ENCODE assay signal across 11 cellular contexts in the genomic region with DNA sequence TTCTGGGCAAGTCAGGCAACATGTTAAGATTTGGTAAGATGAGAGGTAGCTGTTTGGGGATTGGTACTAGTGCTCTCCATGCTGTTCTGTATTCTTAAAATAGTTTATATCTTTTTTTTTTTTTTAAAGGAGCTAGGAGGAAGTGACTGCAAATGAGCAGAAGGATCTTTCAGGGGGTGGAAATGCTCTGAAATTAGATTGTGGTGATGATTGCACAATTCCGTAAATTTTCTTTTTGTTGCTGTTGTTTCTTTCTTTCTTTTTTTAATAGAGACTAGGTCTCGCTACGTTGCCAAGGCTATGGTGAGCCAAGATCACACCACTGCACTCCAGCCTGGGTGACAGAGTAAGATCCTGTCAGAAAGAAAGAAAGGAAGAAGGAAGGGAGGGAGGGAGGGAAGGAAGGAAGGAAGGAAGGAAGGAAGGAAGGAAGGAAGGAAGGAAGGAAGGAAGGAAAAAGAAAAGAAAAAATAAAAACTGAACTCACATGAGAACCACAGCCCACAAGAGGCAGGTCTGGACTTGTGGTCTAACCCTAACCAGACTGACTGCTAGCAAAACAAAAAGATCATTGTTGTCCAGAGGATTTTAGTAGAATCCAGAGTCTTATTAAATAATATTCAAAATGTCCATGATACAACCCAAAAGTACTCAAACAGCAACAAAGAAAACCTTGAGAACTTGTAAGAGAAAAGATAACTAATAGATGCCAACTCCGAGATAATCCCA. TPM values are rescaled to one million over a fixed set of nuclear protein-coding genes. Genes with fewer than 3 reads are reported as not detected.
DNase-seq lines count a peak whose midpoint lies in the region; ATAC-seq and TF ChIP-seq lines count a peak whose summit lies in the region.
"Had no signal": no experiment of that assay in that cellular context is flagged by ENCODE, and none has a peak within 500 bp of the region (broad histone marks: within the 10 kb centered on the region; RNA-seq: fewer than 3 reads in every experiment).

No MANE protein-coding gene starts in this region.

- POLR2A ChIA-PET in A673 (lab: Charles Lee; ENCODE audit: low non-redundant PET) = interaction anchor here (0.6 to 0.7 kb wide), 3 partner anchors 12 to 586 kb away, joined by 3 to 10 read pairs (median 4); a partner anchor contains a TSS

- CTCF ChIA-PET in A673 (lab: Charles Lee) = no interaction called here

- intact Hi-C loops in A673 (cut with micrococcal nuclease; ENCODE audit: unreplicated experiment) = no loop called here
- intact Hi-C loops in activated T-helper 2 cell treated with anti-CD3 and anti-CD28 coated beads, Interferon-gamma antibody, Interleukin-2, Interleukin-4, amounts not matched to agents 10 μg/mL and 5 μg/mL and 100 μg/mL, durations not matched to agents 14 hours and 24 hours and 36 hours (cut with micrococcal nuclease) = no loop called here

- no peaks in the 10 kb centered on the region for H3K27me3 Mint-ChIP-seq in activated T-helper 2 cell treated with anti-CD3 and anti-CD28 coated beads, Interferon-gamma antibody, Interleukin-2, Interleukin-4, amounts not matched to agents 10 μg/mL and 5 μg/mL and 100 μg/mL, durations not matched to agents 14 hours and 24 hours and 36 hours (ENCODE audit: low read depth)
- peaks cover 6 to 15% (median 12%) of the 10 kb centered on the region in 3 donors for H3K27me3 Mint-ChIP-seq in immature natural killer cell (ENCODE audit: low read depth in 3 of 3)

- in situ Hi-C loops in KBM-7 (cut with MboI; ENCODE audit: low pct_unique_long_range_greater_than_20kb, low sequenced_read_pairs) = no loop called here

- peak overlapping the region; percentile 50 for H3K4me3 Mint-ChIP-seq in activated T-helper 2 cell treated with anti-CD3 and anti-CD28 coated beads, Interferon-gamma antibody, Interleukin-2, Interleukin-4, amounts not matched to agents 10 μg/mL and 5 μg/mL and 100 μg/mL, durations not matched to agents 14 hours and 24 hours and 36 hours (ENCODE audit: low read depth)
- peak overlapping the region; percentile 67 to 91 (median 87) for H3K4me3 Mint-ChIP-seq in immature natural killer cell
- H3K4me3 Mint-ChIP-seq: brain had no signal

- ATAC-seq in HG02798 (IDR thresholded peaks at IDR 0.05; ENCODE audit: poor library complexity, unreplicated experiment) = no peak

- H3K36me3 Mint-ChIP-seq in activated T-helper 2 cell treated with anti-CD3 and anti-CD28 coated beads, Interferon-gamma antibody, Interleukin-2, Interleukin-4, amounts not matched to agents 10 μg/mL and 5 μg/mL and 100 μg/mL, durations not matched to agents 14 hours and 24 hours and 36 hours (ENCODE audit: low read depth) = peaks cover 5% of the 10 kb centered on the region
- H3K36me3 Mint-ChIP-seq in immature natural killer cell = peaks cover 0 to 4% (median 0%) of the 10 kb centered on the region in 3 donors
- H3K36me3 Mint-ChIP-seq: brain had no signal

- H3K4me1 ChIP-seq in A673 (ENCODE audit: insufficient read depth, low read length, poor library complexity, severe bottlenecking) = peaks cover 81% of the 10 kb centered on the region

- H3K4me1 Mint-ChIP-seq in activated T-helper 2 cell treated with anti-CD3 and anti-CD28 coated beads, Interferon-gamma antibody, Interleukin-2, Interleukin-4, amounts not matched to agents 10 μg/mL and 5 μg/mL and 100 μg/mL, durations not matched to agents 14 hours and 24 hours and 36 hours (ENCODE audit: low read depth) = peaks cover 70% of the 10 kb centered on the region
- peaks cover 90 to 96% of the 10 kb centered on the region in 2 donors for H3K4me1 Mint-ChIP-seq in immature natural killer cell

- no peaks in the 10 kb centered on the region for H3K9me3 ChIP-seq in A673 (ENCODE audit: low read depth, low read length, poor library complexity, severe bottlenecking)

- H3K27ac ChIP-seq in A673 (ENCODE audit: low read depth, low read length, poor library complexity, severe bottlenecking) = peak overlapping the region; percentile 100

- H3K9me3 Mint-ChIP-seq in activated T-helper 2 cell treated with anti-CD3 and anti-CD28 coated beads, Interferon-gamma antibody, Interleukin-2, Interleukin-4, amounts not matched to agents 10 μg/mL and 5 μg/mL and 100 μg/mL, durations not matched to agents 14 hours and 24 hours and 36 hours = no peaks in the 10 kb centered on the region
- H3K9me3 Mint-ChIP-seq in immature natural killer cell = no peaks in the 10 kb centered on the region

- no peaks in the 10 kb centered on the region for H3K36me3 ChIP-seq in A673 (ENCODE audit: insufficient read depth, low read length, poor library complexity, severe bottlenecking)

- H3K27ac Mint-ChIP-seq in activated T-helper 2 cell treated with anti-CD3 and anti-CD28 coated beads, Interferon-gamma antibody, Interleukin-2, Interleukin-4, amounts not matched to agents 10 μg/mL and 5 μg/mL and 100 μg/mL, durations not matched to agents 14 hours and 24 hours and 36 hours = peak overlapping the region; percentile 83
- peak overlapping the region; percentile 86 to 97 (median 94) for H3K27ac Mint-ChIP-seq in immature natural killer cell
- H3K27ac Mint-ChIP-seq: brain had no signal

- H3K4me3 ChIP-seq in A673 (ENCODE audit: low read depth, low read length, poor library complexity, severe bottlenecking) = peak overlapping the region; percentile 24

- DNase-seq in A673 (ENCODE audit: low spot score) (peak; percentile 97), KBM-7 (peak; percentile 90), immature natural killer cell (peak; percentile 40 to 48 (median 46)), inferior parietal cortex (ENCODE audit: extremely low spot score) (no peak), NCI-H446 (lab: John Stamatoyannopoulos, UW) (no peak)
- no peak for DNase-seq in activated T-helper 2 cell treated with anti-CD3 and anti-CD28 coated beads, Interferon-gamma antibody, Interleukin-2, Interleukin-4, amounts not matched to agents 10 μg/mL and 5 μg/mL and 100 μg/mL, durations not matched to agents 14 hours and 24 hours and 36 hours (ENCODE audit: low spot score)
- no peak for DNase-seq in stimulated activated CD4-positive, alpha-beta T cell treated with anti-CD3 and anti-CD28 coated beads, Interleukin-2, amount 100 ng/mL, for 48 hours
- DNase-seq: SHP77 treated with DMSO at 0.1 percent for 48 hours; stimulated activated CD4-positive, alpha-beta T cell treated with anti-CD3 and anti-CD28 coated beads, Interleukin-4, amount 100 ng/mL, for 4 hours had no signal

- BruUV-seq in A673 (replicated peaks; lab: Mats Ljungman, UMichigan) = no TSS peak

- no peaks in the 10 kb centered on the region for H3K27me3 ChIP-seq in A673 (replicated peaks; ENCODE audit: insufficient read depth, low read depth, low read length, poor library complexity)

- no peak for TF ChIP-seq CTCF in A673 (conservative IDR thresholded peaks at IDR 0.05; ENCODE audit: low read depth, low read length)

RNA-seq across cellular contexts. Expression of a gene that starts 4.5 kb away (rescaled TPM):
- total RNA-seq in A673 (2021) = 5.0 and 7.4 TPM in 2 replicates
- 210 and 212 TPM in 2 replicates for total RNA-seq in activated T-helper 2 cell treated with anti-CD3 and anti-CD28 coated beads, Interferon-gamma antibody, Interleukin-2, Interleukin-4, amounts not matched to agents 10 μg/mL and 5 μg/mL and 100 μg/mL, durations not matched to agents 14 hours and 24 hours and 36 hours
- polyA plus RNA-seq in immature natural killer cell = 1,000 to 10,000 TPM; 1,416 to 2,161 (median 1,452) TPM

RNA-seq across cellular contexts. Expression of a gene that starts 14.6 kb away (rescaled TPM):
- total RNA-seq in A673 (2021) = 114 and 115 TPM in 2 replicates
- 65.8 and 72.6 TPM in 2 replicates for total RNA-seq in activated T-helper 2 cell treated with anti-CD3 and anti-CD28 coated beads, Interferon-gamma antibody, Interleukin-2, Interleukin-4, amounts not matched to agents 10 μg/mL and 5 μg/mL and 100 μg/mL, durations not matched to agents 14 hours and 24 hours and 36 hours
- 10 to 100 TPM in 2 of 3 donors, 1 to 10 TPM in 1; 7.1 to 12.4 (median 11.3) TPM for polyA plus RNA-seq in immature natural killer cell

RNA-seq across cellular contexts. Expression of a gene that starts 51.7 kb away (rescaled TPM):
- total RNA-seq in A673 (2021) = 216 and 217 TPM in 2 replicates
- 48.1 and 48.3 TPM in 2 replicates for total RNA-seq in activated T-helper 2 cell treated with anti-CD3 and anti-CD28 coated beads, Interferon-gamma antibody, Interleukin-2, Interleukin-4, amounts not matched to agents 10 μg/mL and 5 μg/mL and 100 μg/mL, durations not matched to agents 14 hours and 24 hours and 36 hours
- 100 to 1,000 TPM in 1 of 3 donors, 10 to 100 TPM in 2; 67.7 to 103 (median 92.9) TPM for polyA plus RNA-seq in immature natural killer cell

Comparison
In these comparisons a context has a peak if more than half of its experiments do, and no peak if none do; other contexts are left out.
1. DNase-seq: peak in A673 (single experiment), KBM-7 (single experiment) and immature natural killer cell (3 of 3); none in activated T-helper 2 cell treated with anti-CD3 and anti-CD28 coated beads, Interferon-gamma antibody, Interleukin-2, Interleukin-4, amounts not matched to agents 10 μg/mL and 5 μg/mL and 100 μg/mL, durations not matched to agents 14 hours and 24 hours and 36 hours (single experiment), inferior parietal cortex (single experiment), stimulated activated CD4-positive, alpha-beta T cell treated with anti-CD3 and anti-CD28 coated beads, Interleukin-2, amount 100 ng/mL, for 48 hours (0 of 2) and NCI-H446 (0 of 2).
2. RNA of a gene that starts 4.5 kb away (total RNA-seq): 210 to 212 TPM in activated T-helper 2 cell treated with anti-CD3 and anti-CD28 coated beads, Interferon-gamma antibody, Interleukin-2, Interleukin-4, amounts not matched to agents 10 μg/mL and 5 μg/mL and 100 μg/mL, durations not matched to agents 14 hours and 24 hours and 36 hours; 5.0 to 7.4 TPM in A673; every median in the first group is over 10 times any median in the second.